Comparison of ENCODE assay signal across 19 cellular contexts in the genomic region with DNA sequence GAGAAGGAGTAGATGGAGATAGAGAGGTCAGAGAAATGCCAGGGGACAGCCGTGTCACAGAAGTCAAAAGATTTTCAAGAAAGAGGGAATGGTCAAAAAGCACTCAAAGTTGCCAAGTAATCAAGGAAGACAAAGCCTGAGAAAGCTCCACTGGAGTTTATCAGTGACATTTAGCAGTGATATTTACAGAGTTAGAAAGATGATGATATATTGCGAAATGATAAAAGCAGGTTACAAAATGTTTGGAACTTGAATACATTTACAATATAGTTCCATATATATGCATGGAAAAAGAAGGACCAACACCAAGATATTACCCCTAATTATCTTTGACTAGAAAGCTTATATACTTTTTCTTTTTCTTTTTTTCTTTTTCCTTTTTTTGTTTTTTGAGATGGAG. TPM values are rescaled to one million over a fixed set of nuclear protein-coding genes. Genes with fewer than 3 reads are reported as not detected.
DNase-seq lines count a peak whose midpoint lies in the region; ATAC-seq, FAIRE-seq and TF ChIP-seq lines count a peak whose summit lies in the region.
"Had no signal": no experiment of that assay in that cellular context is flagged by ENCODE, and none has a peak within 500 bp of the region (broad histone marks: within the 10 kb centered on the region; RNA-seq: fewer than 3 reads in every experiment).

No MANE protein-coding gene starts in this region.

- H3K4me1 ChIP-seq in HepG2 (ENCODE audit: insufficient read depth, low read length) = no peaks in the 10 kb centered on the region
- no peaks in the 10 kb centered on the region for H3K4me1 ChIP-seq in right lobe of liver
- H3K4me1 ChIP-seq: BLaER1 treated with 17β-estradiol and CSF1 and Interleukin-3, amounts not matched to agents 10 nM and 100 nM had no signal

- no peak overlapping the region for H2AFZ ChIP-seq in HepG2 (ENCODE audit: low read length)
- H2AFZ ChIP-seq: GM23338 had no signal

- no peak for TF ChIP-seq RAD21 in HepG2 (CRISPR knock-in tag; IDR thresholded peaks at IDR 0.05)

- H3K79me2 ChIP-seq in HepG2 (ENCODE audit: insufficient read depth, low read length) = no peaks in the 10 kb centered on the region

- POLR2A ChIA-PET in HepG2 (lab: Yijun Ruan, JAX) = no interaction called here

- H4K20me1 ChIP-seq in HepG2 (ENCODE audit: insufficient read depth, low read length) = no peaks in the 10 kb centered on the region
- H4K20me1 ChIP-seq: BLaER1 treated with 17β-estradiol and CSF1 and Interleukin-3, amounts not matched to agents 10 nM and 100 nM had no signal

- TF ChIP-seq CTCF in HepG2 (CRISPR knock-in tag; IDR thresholded peaks at IDR 0.05) = no peak
- TF ChIP-seq CTCF in right lobe of liver (IDR thresholded peaks at IDR 0.05) = no peak

- in situ Hi-C loops in HepG2 (cut with HindIII; ENCODE audit: extremely low pct_ligation_motif_present, low pct_unique_long_range_greater_than_20kb) = no loop called here

- TF ChIP-seq EP300 in HepG2 (IDR thresholded peaks at IDR 0.05; ENCODE audit: low read depth in 2 of 2, low read length in 2 of 2) (no peak), HepG2 (CRISPR knock-in tag; IDR thresholded peaks at IDR 0.05; ENCODE audit: borderline replicate concordance) (no peak)

- H3K27ac ChIP-seq in HepG2 (ENCODE audit: extremely low read length, insufficient read depth, low read length) (no peak overlapping the region), right lobe of liver (no peak overlapping the region), cingulate gyrus (ENCODE audit: low read depth, low read length) (peak overlapping the region; percentile 33)
- H3K27ac ChIP-seq: 22Rv1; BLaER1 treated with 17β-estradiol and CSF1 and Interleukin-3, amounts not matched to agents 10 nM and 100 nM had no signal

- FAIRE-seq in HepG2 (lab: Jason Lieb, UNC) = no peak

- no peak overlapping the region for H3K9ac ChIP-seq in HepG2 (ENCODE audit: insufficient read depth, low read depth, low read length)
- H3K9ac ChIP-seq: BLaER1 treated with 17β-estradiol and CSF1 and Interleukin-3, amounts not matched to agents 10 nM and 100 nM had no signal

- WGBS in HepG2 (ENCODE audit: low lambda C conversion rate) = 65% methylated on average over 2 of the region's 2 CpGs
- 74% methylated on average over 2 of the region's 2 CpGs for WGBS in right lobe of liver (ENCODE audit: insufficient coverage, low coverage, low lambda C conversion rate, missing lambda C conversion rate)

- no peaks in the 10 kb centered on the region for H3K9me3 ChIP-seq in HepG2 (ENCODE audit: low read length)
- no peaks in the 10 kb centered on the region for H3K9me3 ChIP-seq in right lobe of liver

- H3K4me2 ChIP-seq in HepG2 (ENCODE audit: low read depth, low read length) = no peak overlapping the region
- H3K4me2 ChIP-seq: BLaER1 treated with 17β-estradiol and CSF1 and Interleukin-3, amounts not matched to agents 10 nM and 100 nM; GM23338 had no signal

- CTCF ChIA-PET in HepG2 (lab: Yijun Ruan, JAX; ENCODE audit: low intra/inter-chr PET ratio, low total read pairs) = no interaction called here

- H3K36me3 ChIP-seq in HepG2 (replicated peaks in 1 of 2; ENCODE audit: control insufficient read depth in 1 of 2, insufficient read depth in 2 of 2, low read length in 2 of 2) (peaks cover 11 to 24% of the 10 kb centered on the region in 2 experiments; a peak in 4 of 5 replicates), right lobe of liver (peaks cover 0 to 16% (median 8%) of the 10 kb centered on the region in 4 donors)

- H3K4me3 ChIP-seq in HepG2 (replicated peaks in 1 of 3; ENCODE audit: insufficient read depth in 1 of 3, low read depth in 2 of 3, low read length in 3 of 3) (no peak overlapping the region), right lobe of liver (no peak overlapping the region)
- H3K4me3 ChIP-seq: BLaER1 treated with 17β-estradiol and CSF1 and Interleukin-3, amounts not matched to agents 10 nM and 100 nM; GM23338 had no signal

- TF ChIP-seq POLR2A in HepG2 (IDR thresholded peaks at IDR 0.05; ENCODE audit: insufficient read depth in 1 of 2, low read depth in 2 of 2, low read length in 2 of 2) (no peak), right lobe of liver (IDR thresholded peaks at IDR 0.05) (no peak)

- H3K27me3 ChIP-seq in HepG2 (ENCODE audit: control insufficient read depth in 1 of 2, insufficient read depth in 2 of 2, low read length in 2 of 2) = 0 out of 5 replicates have a peak, but pooled peaks cover 0 to 3% of the 10 kb centered on the region in 2 experiments
- H3K27me3 ChIP-seq in right lobe of liver = no peaks in the 10 kb centered on the region
- H3K27me3 ChIP-seq: BLaER1 treated with 17β-estradiol and CSF1 and Interleukin-3, amounts not matched to agents 10 nM and 100 nM had no signal

- ATAC-seq in HepG2 (no peak), right lobe of liver (no peak), HG02623 (IDR thresholded peaks at IDR 0.05; ENCODE audit: unreplicated experiment) (no peak)
- ATAC-seq: CD8-positive, alpha-beta T cell; GM23338; HCT116 had no signal

- DNase-seq in HepG2 (ENCODE audit: low spot score) (no peak), right lobe of liver (no peak), superior temporal gyrus (ENCODE audit: extremely low spot score) (peak; percentile 11), AG08396 (ENCODE audit: low spot score) (no peak), HPDE6-E6E7 (ENCODE audit: extremely low spot score) (no peak)
- DNase-seq: Calu3; CD8-positive, alpha-beta T cell; DMS79 treated with DMSO at 0.1 percent for 48 hours; GF-D8; H7; HFFc6; KG1 had no signal

- intact Hi-C loops in HepG2 (cut with micrococcal nuclease; ENCODE audit: unreplicated experiment) (no loop called here), right lobe of liver (cut with DNase I) (no loop called here)

- BruUV-seq in HepG2 (replicated peaks; lab: Mats Ljungman, UMichigan) = no TSS peak

RNA-seq across cellular contexts. Expression of a gene that starts 20.4 kb away (rescaled TPM):
- total RNA-seq in HepG2 (2016; rRNA removed; fragmentation: Illumina TruSeq; extraction: Trizol) (6.1 and 8.5 TPM in 2 replicates), right lobe of liver (1 to 10 TPM; 1.1 to 2.0 (median 1.8) TPM)
- 1.1 and 1.4 TPM in 2 replicates for total RNA-seq in HepG2 (2016; cell fraction: cytosol; rRNA removed; fragmentation: Illumina TruSeq; extraction: Trizol; ENCODE audit: low read depth)
- 6.3 and 8.1 TPM in 2 replicates for total RNA-seq in HepG2 (2016; cell fraction: insoluble cytoplasmic fraction; rRNA removed; fragmentation: Illumina TruSeq; extraction: Trizol)
- total RNA-seq in HepG2 (2016; cell fraction: membrane; rRNA removed; fragmentation: Illumina TruSeq; extraction: Trizol) = 3.3 and 5.0 TPM in 2 replicates
- total RNA-seq in HepG2 (2016; cell fraction: nucleus; rRNA removed; fragmentation: Illumina TruSeq; extraction: Trizol) = 4.2 and 6.5 TPM in 2 replicates
- polyA plus RNA-seq in HepG2 (2011; rRNA removed) = 4.3 and 4.4 TPM in 2 replicates
- 3.1 and 4.6 TPM in 2 replicates for polyA plus RNA-seq in HepG2 (2011; cell fraction: cytosol; rRNA removed)
- 4.5 and 5.1 TPM in 2 replicates for polyA plus RNA-seq in HepG2 (2011; cell fraction: nucleus; rRNA removed)
- 3.2 and 4.0 TPM in 2 replicates for polyA plus RNA-seq in HepG2 (2012)
- 0.46 and 0.50 TPM in 2 replicates for polyA plus RNA-seq in HepG2 (2016; cell fraction: cytosol; fragmentation: Illumina TruSeq; extraction: Trizol; ENCODE audit: low read depth)
- 4.7 and 5.7 TPM in 2 replicates for polyA plus RNA-seq in HepG2 (2016; cell fraction: insoluble cytoplasmic fraction; fragmentation: Illumina TruSeq; extraction: Trizol; ENCODE audit: low read depth)
- polyA plus RNA-seq in HepG2 (2016; cell fraction: membrane; fragmentation: Illumina TruSeq; extraction: Trizol; ENCODE audit: low read depth) = 1.3 and 1.4 TPM in 2 replicates
- polyA plus RNA-seq in HepG2 (2016; cell fraction: nucleus; fragmentation: Illumina TruSeq; extraction: Trizol; ENCODE audit: insufficient read depth, low read depth) = 6.8 and 8.0 TPM in 2 replicates
- polyA minus RNA-seq in HepG2 (2011; rRNA and poly(A)+ RNA removed; ENCODE audit: low replicate concordance) = 6.3 and 6.9 TPM in 2 replicates
- 5.3 and 6.2 TPM in 2 replicates for polyA minus RNA-seq in HepG2 (2011; cell fraction: cytosol; rRNA and poly(A)+ RNA removed)
- 7.1 and 7.7 TPM in 2 replicates for polyA minus RNA-seq in HepG2 (2011; cell fraction: nucleus; rRNA and poly(A)+ RNA removed)

RNA-seq across cellular contexts. Expression of a gene that starts 21.3 kb away (rescaled TPM):
- total RNA-seq in HepG2 (2016; rRNA removed; fragmentation: Illumina TruSeq; extraction: Trizol) (0.21 TPM in 1 of 2 replicates, not detected in the other), right lobe of liver (1 to 10 TPM in 4 of 6 experiments, under 1 TPM in 2; 0.48 to 2.3 (median 1.1) TPM)
- total RNA-seq in HepG2 (2016; cell fraction: cytosol; rRNA removed; fragmentation: Illumina TruSeq; extraction: Trizol; ENCODE audit: low read depth) = not detected in 2 replicates
- total RNA-seq in HepG2 (2016; cell fraction: insoluble cytoplasmic fraction; rRNA removed; fragmentation: Illumina TruSeq; extraction: Trizol) = 0.09 and 0.22 TPM in 2 replicates
- not detected in 2 replicates for total RNA-seq in HepG2 (2016; cell fraction: membrane; rRNA removed; fragmentation: Illumina TruSeq; extraction: Trizol)
- not detected in 2 replicates for total RNA-seq in HepG2 (2016; cell fraction: nucleus; rRNA removed; fragmentation: Illumina TruSeq; extraction: Trizol)
- not detected in 2 replicates for polyA plus RNA-seq in HepG2 (2011; rRNA removed)
- polyA plus RNA-seq in HepG2 (2011; cell fraction: cytosol; rRNA removed) = not detected in 2 replicates
- not detected in 2 replicates for polyA plus RNA-seq in HepG2 (2011; cell fraction: nucleus; rRNA removed)
- polyA plus RNA-seq in HepG2 (2012) = not detected in 2 replicates
- polyA plus RNA-seq in HepG2 (2016; cell fraction: cytosol; fragmentation: Illumina TruSeq; extraction: Trizol; ENCODE audit: low read depth) = not detected in 2 replicates
- polyA plus RNA-seq in HepG2 (2016; cell fraction: insoluble cytoplasmic fraction; fragmentation: Illumina TruSeq; extraction: Trizol; ENCODE audit: low read depth) = not detected in 2 replicates
- polyA plus RNA-seq in HepG2 (2016; cell fraction: membrane; fragmentation: Illumina TruSeq; extraction: Trizol; ENCODE audit: low read depth) = not detected in 2 replicates
- not detected in 2 replicates for polyA plus RNA-seq in HepG2 (2016; cell fraction: nucleus; fragmentation: Illumina TruSeq; extraction: Trizol; ENCODE audit: insufficient read depth, low read depth)
- not detected in 2 replicates for polyA minus RNA-seq in HepG2 (2011; rRNA and poly(A)+ RNA removed; ENCODE audit: low replicate concordance)
- polyA minus RNA-seq in HepG2 (2011; cell fraction: cytosol; rRNA and poly(A)+ RNA removed) = 0.40 TPM in 1 of 2 replicates, not detected in the other
- polyA minus RNA-seq in HepG2 (2011; cell fraction: nucleus; rRNA and poly(A)+ RNA removed) = 0.75 TPM in 1 of 2 replicates, not detected in the other
- total RNA-seq: HT-29 had no signal

RNA-seq across cellular contexts. Expression of a gene that starts 26.3 kb away (rescaled TPM):
- total RNA-seq in HepG2 (2016; rRNA removed; fragmentation: Illumina TruSeq; extraction: Trizol) (12.4 and 15.2 TPM in 2 replicates), right lobe of liver (1 to 10 TPM; 2.0 to 8.1 (median 5.4) TPM)
- total RNA-seq in HepG2 (2016; cell fraction: cytosol; rRNA removed; fragmentation: Illumina TruSeq; extraction: Trizol; ENCODE audit: low read depth) = 11.3 and 12.6 TPM in 2 replicates
- 12.5 and 16.2 TPM in 2 replicates for total RNA-seq in HepG2 (2016; cell fraction: insoluble cytoplasmic fraction; rRNA removed; fragmentation: Illumina TruSeq; extraction: Trizol)
- total RNA-seq in HepG2 (2016; cell fraction: membrane; rRNA removed; fragmentation: Illumina TruSeq; extraction: Trizol) = 13.1 and 16.4 TPM in 2 replicates
- total RNA-seq in HepG2 (2016; cell fraction: nucleus; rRNA removed; fragmentation: Illumina TruSeq; extraction: Trizol) = 20.2 and 24.3 TPM in 2 replicates
- polyA plus RNA-seq in HepG2 (2011; rRNA removed) = 18.7 and 20.1 TPM in 2 replicates
- 6.4 and 7.9 TPM in 2 replicates for polyA plus RNA-seq in HepG2 (2011; cell fraction: cytosol; rRNA removed)
- 37.0 and 42.7 TPM in 2 replicates for polyA plus RNA-seq in HepG2 (2011; cell fraction: nucleus; rRNA removed)
- polyA plus RNA-seq in HepG2 (2012) = 15.6 and 20.3 TPM in 2 replicates
- polyA plus RNA-seq in HepG2 (2016; cell fraction: cytosol; fragmentation: Illumina TruSeq; extraction: Trizol; ENCODE audit: low read depth) = 6.2 and 6.8 TPM in 2 replicates
- 9.1 and 9.6 TPM in 2 replicates for polyA plus RNA-seq in HepG2 (2016; cell fraction: insoluble cytoplasmic fraction; fragmentation: Illumina TruSeq; extraction: Trizol; ENCODE audit: low read depth)
- polyA plus RNA-seq in HepG2 (2016; cell fraction: membrane; fragmentation: Illumina TruSeq; extraction: Trizol; ENCODE audit: low read depth) = 5.2 and 5.7 TPM in 2 replicates
- 35.4 and 37.2 TPM in 2 replicates for polyA plus RNA-seq in HepG2 (2016; cell fraction: nucleus; fragmentation: Illumina TruSeq; extraction: Trizol; ENCODE audit: insufficient read depth, low read depth)
- polyA minus RNA-seq in HepG2 (2011; rRNA and poly(A)+ RNA removed; ENCODE audit: low replicate concordance) = 6.8 and 15.4 TPM in 2 replicates
- polyA minus RNA-seq in HepG2 (2011; cell fraction: cytosol; rRNA and poly(A)+ RNA removed) = 7.7 and 8.4 TPM in 2 replicates
- polyA minus RNA-seq in HepG2 (2011; cell fraction: nucleus; rRNA and poly(A)+ RNA removed) = 50.2 and 59.9 TPM in 2 replicates
